ENCODE assay signal across 27 cellular contexts in genomic region chr7:6261699-6262098, GRCh38. TPM values are rescaled to one million over a fixed set of nuclear protein-coding genes. Genes with fewer than 3 reads are reported as not detected.
DNase-seq lines count a peak whose midpoint lies in the region; ATAC-seq and TF ChIP-seq lines count a peak whose summit lies in the region.
"Had no signal": no experiment of that assay in that cellular context is flagged by ENCODE, and none has a peak within 500 bp of the region (broad histone marks: within the 10 kb centered on the region; RNA-seq: fewer than 3 reads in every experiment).

No MANE protein-coding gene starts in this region.

- peaks cover 90% of the 10 kb centered on the region for H3K79me2 ChIP-seq in ACC112 (ENCODE audit: control insufficient read depth, insufficient read depth, low read length, unreplicated experiment)

- DNase-seq in RWPE2 (ENCODE audit: low spot score) = no peak
- no peak for DNase-seq in central memory CD8-positive, alpha-beta T cell (ENCODE audit: low spot score in 2 of 2)
- DNase-seq in osteocyte (ENCODE audit: extremely low spot score, unreplicated experiment) = no peak
- no peak for DNase-seq in activated T-cell treated with anti-CD3 and anti-CD28 coated beads for 4 hours
- DNase-seq in NCI-H1930 (lab: John Stamatoyannopoulos, UW) = no peak
- no peak for DNase-seq in activated CD4-positive, alpha-beta T cell treated with anti-CD3 and anti-CD28 coated beads, Interleukin-2, amount 10 ng/mL, durations not matched to agents 24 days and 14 days
- no peak for DNase-seq in 8988T
- DNase-seq: ACHN; activated CD4-positive, alpha-beta T cell treated with anti-CD3 and anti-CD28 coated beads, Interleukin-2, amount 50 U/mL, for 48 hours; activated naive CD4-positive, alpha-beta T cell; activated naive CD8-positive, alpha-beta T cell treated with anti-CD3 and anti-CD28 coated beads, Interleukin-2, amount 50 U/mL, for 24 hours; DMS53; foreskin keratinocyte; IMR-90; mucosa of descending colon; pancreas; retina; spleen; stimulated activated CD4-positive, alpha-beta T cell treated with anti-CD3 and anti-CD28 coated beads, Interleukin-2, amount 100 ng/mL, for 24 hours; stimulated activated naive CD8-positive, alpha-beta T cell treated with anti-CD3 and anti-CD28 coated beads, Interleukin-15, Interleukin-2, amounts not matched to agents 100 U/mL and 50 U/mL, for 24 hours had no signal

- H3K27ac ChIP-seq in ACC112 (ENCODE audit: low read depth, low read length) (peak overlapping the region; percentile 80), RWPE2 (ENCODE audit: poor library complexity, severe bottlenecking) (peak overlapping the region; percentile 3)
- H3K27ac ChIP-seq: foreskin keratinocyte, pancreas had no signal

- H3K9me3 Mint-ChIP-seq in central memory CD8-positive, alpha-beta T cell = no peaks in the 10 kb centered on the region
- no peaks in the 10 kb centered on the region for H3K9me3 Mint-ChIP-seq in osteocyte (ENCODE audit: unreplicated experiment)
- H3K9me3 Mint-ChIP-seq in activated CD4-positive, alpha-beta T cell treated with anti-CD3 and anti-CD28 coated beads, Interleukin-2, amount 10 ng/mL, durations not matched to agents 24 days and 14 days = no peaks in the 10 kb centered on the region
- H3K9me3 Mint-ChIP-seq: activated naive CD8-positive, alpha-beta T cell treated with anti-CD3 and anti-CD28 coated beads, Interleukin-2, amount 50 U/mL, for 24 hours; T-helper 1 cell treated with Interleukin-12 subunit alpha and Interleukin-12 subunit beta and Interleukin-4 antibody, amounts not matched to agents 30 μg/mL and 1 μg/mL, for 36 hours had no signal

- H3K9me3 ChIP-seq in RWPE2 (ENCODE audit: severe bottlenecking) = no peaks in the 10 kb centered on the region
- H3K9me3 ChIP-seq: esophagus muscularis mucosa, HAP-1, mucosa of descending colon, pancreas, spleen, tibial nerve had no signal

- H3K27me3 ChIP-seq in ACC112 (ENCODE audit: insufficient read depth, low read length) (no peaks in the 10 kb centered on the region), RWPE2 (ENCODE audit: insufficient read depth, poor library complexity, severe bottlenecking) (no peaks in the 10 kb centered on the region)
- H3K27me3 ChIP-seq: esophagus muscularis mucosa, foreskin keratinocyte, pancreas, spleen, tibial nerve had no signal

- H3K27me3 Mint-ChIP-seq in central memory CD8-positive, alpha-beta T cell = no peaks in the 10 kb centered on the region
- no peaks in the 10 kb centered on the region for H3K27me3 Mint-ChIP-seq in osteocyte (ENCODE audit: unreplicated experiment)
- peaks cover 59% of the 10 kb centered on the region for H3K27me3 Mint-ChIP-seq in activated CD4-positive, alpha-beta T cell treated with anti-CD3 and anti-CD28 coated beads, Interleukin-2, amount 10 ng/mL, durations not matched to agents 24 days and 14 days
- H3K27me3 Mint-ChIP-seq: B cell had no signal

- intact Hi-C loops in activated CD4-positive, alpha-beta T cell treated with anti-CD3 and anti-CD28 coated beads, Interleukin-2, amount 10 ng/mL, durations not matched to agents 24 days and 14 days (cut with micrococcal nuclease) = no loop called here

- peak overlapping the region; percentile 13 for H3K27ac Mint-ChIP-seq in central memory CD8-positive, alpha-beta T cell (ENCODE audit: low read depth)
- peak overlapping the region; percentile 93 for H3K27ac Mint-ChIP-seq in osteocyte (ENCODE audit: unreplicated experiment)
- H3K27ac Mint-ChIP-seq in activated CD4-positive, alpha-beta T cell treated with anti-CD3 and anti-CD28 coated beads, Interleukin-2, amount 10 ng/mL, durations not matched to agents 24 days and 14 days = no peak overlapping the region
- H3K27ac Mint-ChIP-seq: activated naive CD8-positive, alpha-beta T cell treated with anti-CD3 and anti-CD28 coated beads, Interleukin-2, amount 50 U/mL, for 24 hours; T-helper 1 cell treated with Interleukin-12 subunit alpha and Interleukin-12 subunit beta and Interleukin-4 antibody, amounts not matched to agents 30 μg/mL and 1 μg/mL, for 36 hours had no signal

- peak overlapping the region; percentile 37; the same call in 1 of the 2 replicates for H3K4me3 ChIP-seq in ACC112 (ENCODE audit: low read depth, low read length)
- no peak overlapping the region for H3K4me3 ChIP-seq in RWPE2 (ENCODE audit: severe bottlenecking)
- H3K4me3 ChIP-seq: esophagus muscularis mucosa, HAP-1, mucosa of descending colon, pancreas, spleen, tibial nerve had no signal

- H3K36me3 ChIP-seq in ACC112 (ENCODE audit: insufficient read depth, low read length) (no peaks in the 10 kb centered on the region), RWPE2 (ENCODE audit: low read depth) (peaks cover 8% of the 10 kb centered on the region; the same call in 1 of the 2 replicates)
- H3K36me3 ChIP-seq: esophagus muscularis mucosa, HAP-1, pancreas, spleen, tibial nerve had no signal

- peaks cover 3% of the 10 kb centered on the region for H3K36me3 Mint-ChIP-seq in central memory CD8-positive, alpha-beta T cell (ENCODE audit: insufficient read depth)
- no peaks in the 10 kb centered on the region for H3K36me3 Mint-ChIP-seq in osteocyte (ENCODE audit: unreplicated experiment)
- no peaks in the 10 kb centered on the region for H3K36me3 Mint-ChIP-seq in activated CD4-positive, alpha-beta T cell treated with anti-CD3 and anti-CD28 coated beads, Interleukin-2, amount 10 ng/mL, durations not matched to agents 24 days and 14 days (ENCODE audit: low read depth)

- no peak for ATAC-seq in RWPE2 (ENCODE audit: low read depth)
- ATAC-seq in central memory CD8-positive, alpha-beta T cell (replicated peaks; ENCODE audit: extremely low read depth, poor library complexity, severe bottlenecking) = no peak
- ATAC-seq: activated CD4-positive, CD25-positive, alpha-beta regulatory T cell treated with anti-CD3 and anti-CD28 coated beads, Interleukin-2, amount 50 U/mL, for 24 hours; activated naive CD8-positive, alpha-beta T cell treated with anti-CD3 and anti-CD28 coated beads, Interleukin-2, amount 50 U/mL, for 24 hours; foreskin keratinocyte; mucosa of descending colon; pancreas; stimulated activated naive CD8-positive, alpha-beta T cell treated with anti-CD3 and anti-CD28 coated beads, Interleukin-15, Interleukin-2, amounts not matched to agents 100 U/mL and 50 U/mL, for 24 hours had no signal

- H3K4me3 Mint-ChIP-seq in central memory CD8-positive, alpha-beta T cell = no peak overlapping the region
- no peak overlapping the region for H3K4me3 Mint-ChIP-seq in osteocyte (ENCODE audit: unreplicated experiment)
- H3K4me3 Mint-ChIP-seq in activated CD4-positive, alpha-beta T cell treated with anti-CD3 and anti-CD28 coated beads, Interleukin-2, amount 10 ng/mL, durations not matched to agents 24 days and 14 days = no peak overlapping the region
- H3K4me3 Mint-ChIP-seq: activated naive CD8-positive, alpha-beta T cell treated with anti-CD3 and anti-CD28 coated beads, Interleukin-2, amount 50 U/mL, for 24 hours; B cell; T-helper 1 cell treated with Interleukin-12 subunit alpha and Interleukin-12 subunit beta and Interleukin-4 antibody, amounts not matched to agents 30 μg/mL and 1 μg/mL, for 36 hours had no signal

- H3K4me1 ChIP-seq in ACC112 (ENCODE audit: control insufficient read depth, insufficient read depth, low read length, unreplicated experiment) = peaks cover 53% of the 10 kb centered on the region
- H3K4me1 ChIP-seq in RWPE2 (ENCODE audit: insufficient read depth, poor library complexity, severe bottlenecking) = no peaks in the 10 kb centered on the region
- H3K4me1 ChIP-seq: foreskin keratinocyte, HAP-1 had no signal

- H2AFZ ChIP-seq in ACC112 (ENCODE audit: low read length, unreplicated experiment) = no peak overlapping the region

- peaks cover 50% of the 10 kb centered on the region for H3K4me1 Mint-ChIP-seq in central memory CD8-positive, alpha-beta T cell
- H3K4me1 Mint-ChIP-seq in osteocyte (ENCODE audit: unreplicated experiment) = peaks cover 80% of the 10 kb centered on the region
- H3K4me1 Mint-ChIP-seq in activated CD4-positive, alpha-beta T cell treated with anti-CD3 and anti-CD28 coated beads, Interleukin-2, amount 10 ng/mL, durations not matched to agents 24 days and 14 days = peaks cover 11% of the 10 kb centered on the region

- no peak for TF ChIP-seq CTCF in RWPE2 (IDR thresholded peaks at IDR 0.05; ENCODE audit: poor library complexity, severe bottlenecking)
- no peak for TF ChIP-seq CTCF in osteocyte (IDR thresholded peaks at IDR 0.05)

RNA-seq across cellular contexts. Expression of gene CYTH3, which starts 10.7 kb away (rescaled TPM):
- 63.9 and 66.6 TPM in 2 replicates for total RNA-seq in osteocyte
- total RNA-seq in activated CD4-positive, alpha-beta T cell treated with anti-CD3 and anti-CD28 coated beads, Interleukin-2, amount 10 ng/mL, durations not matched to agents 24 days and 14 days = 0.65 and 1.3 TPM in 2 replicates

Comparison
In these comparisons a context has a peak if more than half of its experiments do, and no peak if none do; other contexts are left out.
1. RNA of gene CYTH3, which starts 10.7 kb away (total RNA-seq): 63.9 to 66.6 TPM in osteocyte; 0.65 to 1.3 TPM in activated CD4-positive, alpha-beta T cell treated with anti-CD3 and anti-CD28 coated beads, Interleukin-2, amount 10 ng/mL, durations not matched to agents 24 days and 14 days; every median in the first group is over 10 times any median in the second.